8 cellular contexts compared by ENCODE assay signal in the genomic region with DNA sequence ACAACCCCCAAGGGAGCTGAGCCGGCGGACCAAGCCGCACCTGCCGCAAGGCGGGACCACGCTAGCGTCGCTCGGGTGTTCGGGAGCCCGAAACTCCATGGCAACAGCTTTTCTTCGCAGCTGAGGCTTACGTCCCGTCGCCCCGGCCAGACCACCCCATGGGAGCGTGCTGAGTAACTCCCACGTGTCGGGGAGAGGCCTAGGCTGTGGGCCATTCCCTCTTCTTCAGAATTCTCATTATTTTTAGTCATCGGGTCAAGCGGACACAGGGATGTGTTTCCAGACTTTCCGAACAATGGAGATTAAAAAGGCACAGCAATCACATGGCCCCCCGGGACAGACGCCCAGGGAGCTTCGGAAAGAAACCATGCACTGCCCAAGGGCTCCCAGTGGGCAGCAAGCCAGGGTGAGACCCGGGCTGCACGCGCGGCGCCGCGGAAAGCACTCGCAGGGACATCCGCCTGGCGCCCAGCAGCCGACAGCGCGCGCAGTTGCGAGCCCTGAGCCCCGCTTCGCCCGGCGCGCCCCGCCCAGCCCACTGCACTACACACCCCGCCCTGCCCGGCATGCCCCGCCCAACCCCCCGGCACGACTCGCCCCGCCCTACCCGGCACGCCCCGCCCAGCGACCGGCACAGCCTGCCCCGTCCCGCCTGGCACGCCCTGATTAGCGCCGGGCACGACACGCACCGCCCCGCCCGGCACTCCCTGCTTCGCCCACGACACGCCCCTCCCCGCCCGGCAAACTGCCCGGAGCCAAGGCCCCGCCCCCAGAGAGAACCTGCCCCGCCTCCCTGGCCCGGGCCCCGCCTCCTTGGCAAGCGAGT. TPM values are rescaled to one million over a fixed set of nuclear protein-coding genes. Genes with fewer than 3 reads are reported as not detected.
DNase-seq lines count a peak whose midpoint lies in the region; ATAC-seq and TF ChIP-seq lines count a peak whose summit lies in the region.

No MANE protein-coding gene starts in this region.

- TF ChIP-seq EP300 in neural cell (conservative IDR thresholded peaks at IDR 0.05; ENCODE audit: poor library complexity, severe bottlenecking) = no peak

- peak overlapping the region; percentile 57 for H2AFZ ChIP-seq in neural cell (ENCODE audit: low read depth, low read length)

- H4K20me1 ChIP-seq in neural cell (ENCODE audit: insufficient read depth) = no peaks in the 10 kb centered on the region

- H3K9ac ChIP-seq in neural cell (ENCODE audit: low read length) = peak overlapping the region; percentile 60

- H3K27ac Mint-ChIP-seq in stimulated activated naive CD8-positive, alpha-beta T cell treated with anti-CD3 and anti-CD28 coated beads, Interleukin-15, amount 100 ng/mL, for 72 hours = peak overlapping the region; percentile 84 to 92

- H3F3A ChIP-seq in neural cell (ENCODE audit: insufficient read depth, low read length, poor library complexity, severe bottlenecking) = peaks cover 4% of the 10 kb centered on the region

- no peak overlapping the region for H3K27ac ChIP-seq in neural cell (ENCODE audit: low read length)

- no peaks in the 10 kb centered on the region for H3K9me3 Mint-ChIP-seq in stimulated activated naive CD8-positive, alpha-beta T cell treated with anti-CD3 and anti-CD28 coated beads, Interleukin-15, amount 100 ng/mL, for 72 hours

- no peaks in the 10 kb centered on the region for H3K79me2 ChIP-seq in neural cell (replicated peaks; ENCODE audit: insufficient read depth, low read length)

- peak; percentile 95 for ATAC-seq in stimulated activated naive CD8-positive, alpha-beta T cell treated with anti-CD3 and anti-CD28 coated beads, Interleukin-15, amount 100 ng/mL, for 72 hours

- H3K4me2 ChIP-seq in neural cell (ENCODE audit: low read length) = peak overlapping the region; percentile 78

- no peaks in the 10 kb centered on the region for H3K36me3 ChIP-seq in neural cell (ENCODE audit: insufficient read depth, low read length)

- no peaks in the 10 kb centered on the region for H3K9me2 ChIP-seq in neural cell (ENCODE audit: insufficient read depth, low read length)

- H3K4me3 Mint-ChIP-seq in stimulated activated naive CD8-positive, alpha-beta T cell treated with anti-CD3 and anti-CD28 coated beads, Interleukin-15, amount 100 ng/mL, for 72 hours = peak overlapping the region; percentile 94 to 95

- peaks cover 9% of the 10 kb centered on the region for H3K27me3 Mint-ChIP-seq in stimulated activated naive CD8-positive, alpha-beta T cell treated with anti-CD3 and anti-CD28 coated beads, Interleukin-15, amount 100 ng/mL, for 72 hours

- TF ChIP-seq CTCF in LNCaP clone FGC (IDR thresholded peaks at IDR 0.05; ENCODE audit: control insufficient read depth, extremely low read depth, insufficient read depth) = no peak
- no peak for TF ChIP-seq CTCF in neural cell (IDR thresholded peaks at IDR 0.05; ENCODE audit: poor library complexity, severe bottlenecking)

- H3K4me1 Mint-ChIP-seq in stimulated activated naive CD8-positive, alpha-beta T cell treated with anti-CD3 and anti-CD28 coated beads, Interleukin-15, amount 100 ng/mL, for 72 hours = peaks cover 9% of the 10 kb centered on the region

- DNase-seq in ELF-1 (ENCODE audit: low read depth, low spot score) = peak; percentile 83
- DNase-seq in H4 (ENCODE audit: low spot score) = peak; percentile 88
- DNase-seq in LNCaP clone FGC (ENCODE audit: low read depth) = peak; percentile 69
- DNase-seq in RPMI8226 = peak; percentile 92
- peak; percentile 100 for DNase-seq in activated T-helper 9 cell treated with anti-CD3 and anti-CD28 coated beads, Interleukin-2, amount 50 U/mL, for 16 hours (ENCODE audit: low read depth)
- peak; percentile 94 for DNase-seq in fibroblast of the conjunctiva (ENCODE audit: low read depth)
- peak; percentile 99 to 100 for DNase-seq in stimulated activated naive CD8-positive, alpha-beta T cell treated with anti-CD3 and anti-CD28 coated beads, Interleukin-15, amount 100 ng/mL, for 72 hours

- H3K27me3 ChIP-seq in neural cell (ENCODE audit: insufficient read depth, low read depth, low read length) = peaks cover 5% of the 10 kb centered on the region

- no peak for TF ChIP-seq RAD21 in neural cell (conservative IDR thresholded peaks at IDR 0.05)

- no peaks in the 10 kb centered on the region for H3K9me3 ChIP-seq in neural cell (ENCODE audit: low read length)

- peak overlapping the region; percentile 76 for H3K4me3 ChIP-seq in LNCaP clone FGC (ENCODE audit: low read depth, low read length)
- peak overlapping the region; percentile 92 for H3K4me3 ChIP-seq in neural cell (ENCODE audit: low read length)

TF ChIP-seq in neural cell, 6 proteins besides CTCF, POLR2A, EP300 and RAD21:
- TF ChIP-seq TAF1 (IDR thresholded peaks at IDR 0.05; ENCODE audit: low read depth) = no peak
- TF ChIP-seq POLR2AphosphoS5 (IDR thresholded peaks at IDR 0.05) = peak; percentile 8
- TF ChIP-seq EZH2 (IDR thresholded peaks at IDR 0.05; ENCODE audit: borderline replicate concordance, insufficient read depth, low read length, poor library complexity, severe bottlenecking) = no peak
- TF ChIP-seq, protein P1, sequence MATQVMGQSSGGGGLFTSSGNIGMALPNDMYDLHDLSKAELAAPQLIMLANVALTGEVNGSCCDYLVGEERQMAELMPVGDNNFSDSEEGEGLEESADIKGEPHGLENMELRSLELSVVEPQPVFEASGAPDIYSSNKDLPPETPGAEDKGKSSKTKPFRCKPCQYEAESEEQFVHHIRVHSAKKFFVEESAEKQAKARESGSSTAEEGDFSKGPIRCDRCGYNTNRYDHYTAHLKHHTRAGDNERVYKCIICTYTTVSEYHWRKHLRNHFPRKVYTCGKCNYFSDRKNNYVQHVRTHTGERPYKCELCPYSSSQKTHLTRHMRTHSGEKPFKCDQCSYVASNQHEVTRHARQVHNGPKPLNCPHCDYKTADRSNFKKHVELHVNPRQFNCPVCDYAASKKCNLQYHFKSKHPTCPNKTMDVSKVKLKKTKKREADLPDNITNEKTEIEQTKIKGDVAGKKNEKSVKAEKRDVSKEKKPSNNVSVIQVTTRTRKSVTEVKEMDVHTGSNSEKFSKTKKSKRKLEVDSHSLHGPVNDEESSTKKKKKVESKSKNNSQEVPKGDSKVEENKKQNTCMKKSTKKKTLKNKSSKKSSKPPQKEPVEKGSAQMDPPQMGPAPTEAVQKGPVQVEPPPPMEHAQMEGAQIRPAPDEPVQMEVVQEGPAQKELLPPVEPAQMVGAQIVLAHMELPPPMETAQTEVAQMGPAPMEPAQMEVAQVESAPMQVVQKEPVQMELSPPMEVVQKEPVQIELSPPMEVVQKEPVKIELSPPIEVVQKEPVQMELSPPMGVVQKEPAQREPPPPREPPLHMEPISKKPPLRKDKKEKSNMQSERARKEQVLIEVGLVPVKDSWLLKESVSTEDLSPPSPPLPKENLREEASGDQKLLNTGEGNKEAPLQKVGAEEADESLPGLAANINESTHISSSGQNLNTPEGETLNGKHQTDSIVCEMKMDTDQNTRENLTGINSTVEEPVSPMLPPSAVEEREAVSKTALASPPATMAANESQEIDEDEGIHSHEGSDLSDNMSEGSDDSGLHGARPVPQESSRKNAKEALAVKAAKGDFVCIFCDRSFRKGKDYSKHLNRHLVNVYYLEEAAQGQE (IDR thresholded peaks at IDR 0.05; ENCODE audit: borderline replicate concordance) = no peak
- peak; percentile 86 for TF ChIP-seq MXI1 (conservative IDR thresholded peaks at IDR 0.05; ENCODE audit: poor library complexity, severe bottlenecking)
TF ChIP-seq in neural cell: peak in this region for 2.

RNA-seq across cellular contexts. Expression of a gene that starts 0.4 kb away (rescaled TPM):
- total RNA-seq in H4 (2014; rRNA removed; shearing (Covaris generic)) = 1.0 TPM in 1 of 2 replicates, not detected in the other
- polyA plus RNA-seq in neural cell = 0.09 and 0.32 TPM in 2 replicates
- polyA minus RNA-seq in neural cell = not detected in 2 replicates

RNA-seq across cellular contexts. Expression of a gene that starts 28.2 kb away (rescaled TPM):
- total RNA-seq in H4 (2014; rRNA removed; shearing (Covaris generic)) = 52.9 and 57.9 TPM in 2 replicates
- 68.6 and 87.4 TPM in 2 replicates for polyA plus RNA-seq in neural cell
- 79.6 and 87.9 TPM in 2 replicates for polyA minus RNA-seq in neural cell

RNA-seq across cellular contexts. Expression of a gene that starts 28.4 kb away (rescaled TPM):
- 3.6 and 5.6 TPM in 2 replicates for total RNA-seq in H4 (2014; rRNA removed; shearing (Covaris generic))
- 16.2 and 17.9 TPM in 2 replicates for polyA plus RNA-seq in neural cell
- 47.0 and 53.9 TPM in 2 replicates for polyA minus RNA-seq in neural cell
